ENCODE assay signal across 1 cellular context in the genomic region with DNA sequence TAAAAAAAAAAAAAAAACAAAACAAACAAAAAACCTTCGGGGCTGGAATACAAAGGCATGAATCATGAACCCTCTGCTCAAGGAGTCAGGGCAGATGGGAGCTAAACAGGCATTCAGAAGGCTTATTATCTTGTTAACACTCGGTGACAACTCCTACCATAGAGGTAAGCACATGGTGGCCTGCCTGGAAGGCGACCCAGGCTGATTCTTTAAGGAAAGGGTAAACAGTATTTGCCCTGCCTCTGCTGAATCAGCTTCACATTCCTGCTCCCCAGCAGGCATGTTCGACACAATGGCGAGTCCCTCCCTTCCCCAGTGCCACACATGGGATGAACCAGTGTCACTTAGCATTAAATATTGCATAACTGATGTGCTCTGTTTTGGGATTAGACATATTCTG.
TF ChIP-seq lines count a peak whose summit lies in the region.

No MANE protein-coding gene starts in this region.

TF ChIP-seq in Ishikawa, 13 proteins besides CTCF, POLR2A, EP300 and RAD21 (continued from another document):
- TF ChIP-seq, protein P1, sequence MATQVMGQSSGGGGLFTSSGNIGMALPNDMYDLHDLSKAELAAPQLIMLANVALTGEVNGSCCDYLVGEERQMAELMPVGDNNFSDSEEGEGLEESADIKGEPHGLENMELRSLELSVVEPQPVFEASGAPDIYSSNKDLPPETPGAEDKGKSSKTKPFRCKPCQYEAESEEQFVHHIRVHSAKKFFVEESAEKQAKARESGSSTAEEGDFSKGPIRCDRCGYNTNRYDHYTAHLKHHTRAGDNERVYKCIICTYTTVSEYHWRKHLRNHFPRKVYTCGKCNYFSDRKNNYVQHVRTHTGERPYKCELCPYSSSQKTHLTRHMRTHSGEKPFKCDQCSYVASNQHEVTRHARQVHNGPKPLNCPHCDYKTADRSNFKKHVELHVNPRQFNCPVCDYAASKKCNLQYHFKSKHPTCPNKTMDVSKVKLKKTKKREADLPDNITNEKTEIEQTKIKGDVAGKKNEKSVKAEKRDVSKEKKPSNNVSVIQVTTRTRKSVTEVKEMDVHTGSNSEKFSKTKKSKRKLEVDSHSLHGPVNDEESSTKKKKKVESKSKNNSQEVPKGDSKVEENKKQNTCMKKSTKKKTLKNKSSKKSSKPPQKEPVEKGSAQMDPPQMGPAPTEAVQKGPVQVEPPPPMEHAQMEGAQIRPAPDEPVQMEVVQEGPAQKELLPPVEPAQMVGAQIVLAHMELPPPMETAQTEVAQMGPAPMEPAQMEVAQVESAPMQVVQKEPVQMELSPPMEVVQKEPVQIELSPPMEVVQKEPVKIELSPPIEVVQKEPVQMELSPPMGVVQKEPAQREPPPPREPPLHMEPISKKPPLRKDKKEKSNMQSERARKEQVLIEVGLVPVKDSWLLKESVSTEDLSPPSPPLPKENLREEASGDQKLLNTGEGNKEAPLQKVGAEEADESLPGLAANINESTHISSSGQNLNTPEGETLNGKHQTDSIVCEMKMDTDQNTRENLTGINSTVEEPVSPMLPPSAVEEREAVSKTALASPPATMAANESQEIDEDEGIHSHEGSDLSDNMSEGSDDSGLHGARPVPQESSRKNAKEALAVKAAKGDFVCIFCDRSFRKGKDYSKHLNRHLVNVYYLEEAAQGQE (IDR thresholded peaks at IDR 0.05; ENCODE audit: low read depth): no peak
- TF ChIP-seq MAX (IDR thresholded peaks at IDR 0.05): 0 out of 2 replicates have a peak, but pooled peaks have one; percentile 32
- TF ChIP-seq TAF1 (IDR thresholded peaks at IDR 0.05; ENCODE audit: low read depth): no peak
TF ChIP-seq in Ishikawa: peak in this region for 3.
